ENCODE assay signal across 3 cellular contexts in the genomic region with DNA sequence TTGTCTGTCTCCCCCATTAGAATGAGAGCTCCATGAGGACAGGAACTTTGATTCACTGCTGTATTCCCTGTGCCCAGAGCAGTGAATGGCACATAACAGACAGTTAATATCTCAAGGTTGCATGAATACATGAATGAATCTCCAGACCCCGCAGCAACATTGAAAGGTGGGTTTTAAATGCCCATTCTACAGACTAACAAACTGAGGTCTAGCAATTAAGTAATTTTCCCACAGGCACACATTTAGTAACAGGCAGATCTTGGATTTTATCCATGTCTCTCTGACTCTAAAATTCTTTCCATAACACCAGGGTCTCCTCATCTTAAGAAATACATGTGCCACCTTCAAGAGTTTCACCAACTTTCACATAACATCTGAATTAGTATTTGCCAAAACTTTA.
TF ChIP-seq lines count a peak whose summit lies in the region.

No MANE protein-coding gene starts in this region.

TF ChIP-seq in HepG2, 621 proteins besides CTCF, POLR2A, EP300 and RAD21:
- TF ChIP-seq GLI4 (CRISPR knock-in tag; IDR thresholded peaks at IDR 0.05; ENCODE audit: borderline replicate concordance) = no peak
- TF ChIP-seq, protein P1, sequence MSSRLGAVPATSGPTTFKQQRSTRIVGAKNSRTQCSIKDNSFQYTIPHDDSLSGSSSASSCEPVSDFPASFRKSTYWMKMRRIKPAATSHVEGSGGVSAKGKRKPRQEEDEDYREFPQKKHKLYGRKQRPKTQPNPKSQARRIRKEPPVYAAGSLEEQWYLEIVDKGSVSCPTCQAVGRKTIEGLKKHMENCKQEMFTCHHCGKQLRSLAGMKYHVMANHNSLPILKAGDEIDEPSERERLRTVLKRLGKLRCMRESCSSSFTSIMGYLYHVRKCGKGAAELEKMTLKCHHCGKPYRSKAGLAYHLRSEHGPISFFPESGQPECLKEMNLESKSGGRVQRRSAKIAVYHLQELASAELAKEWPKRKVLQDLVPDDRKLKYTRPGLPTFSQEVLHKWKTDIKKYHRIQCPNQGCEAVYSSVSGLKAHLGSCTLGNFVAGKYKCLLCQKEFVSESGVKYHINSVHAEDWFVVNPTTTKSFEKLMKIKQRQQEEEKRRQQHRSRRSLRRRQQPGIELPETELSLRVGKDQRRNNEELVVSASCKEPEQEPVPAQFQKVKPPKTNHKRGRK (CRISPR knock-in tag; IDR thresholded peaks at IDR 0.05) = no peak
- TF ChIP-seq ZNF629 (CRISPR knock-in tag; conservative IDR thresholded peaks at IDR 0.05) = peak; percentile 72
- TF ChIP-seq EHMT2 (IDR thresholded peaks at IDR 0.05; ENCODE audit: borderline replicate concordance, low read depth, low read length) = no peak
TF ChIP-seq in HepG2: peak in this region for 1.

TF ChIP-seq in IMR-90, 13 proteins besides CTCF, POLR2A, EP300 and RAD21:
- no peak for TF ChIP-seq MAZ (IDR thresholded peaks at IDR 0.05; ENCODE audit: borderline replicate concordance, low read depth, low read length)
- TF ChIP-seq NFE2L2 (IDR thresholded peaks at IDR 0.05; ENCODE audit: low read depth, low read length) = no peak
- no peak for TF ChIP-seq CHD1 (IDR thresholded peaks at IDR 0.05; ENCODE audit: low read depth, low read length)
- no peak for TF ChIP-seq BHLHE40 (IDR thresholded peaks at IDR 0.05; ENCODE audit: low read depth, low read length)
- no peak for TF ChIP-seq SMC3 (IDR thresholded peaks at IDR 0.05; ENCODE audit: low read depth, low read length)
- no peak for TF ChIP-seq ELK1 (IDR thresholded peaks at IDR 0.05; ENCODE audit: borderline replicate concordance, low read depth, low read length)
- TF ChIP-seq RCOR1 (IDR thresholded peaks at IDR 0.05; ENCODE audit: insufficient replicate concordance, low read length) = no peak
TF ChIP-seq in IMR-90: peak in this region for 0.

TF ChIP-seq in K562, 482 proteins besides CTCF, POLR2A, EP300 and RAD21:
- TF ChIP-seq ZBTB8A (IDR thresholded peaks at IDR 0.05; ENCODE audit: partially characterized antibody) (no peak), RCOR1 (IDR thresholded peaks at IDR 0.05; ENCODE audit: borderline replicate concordance in 1 of 2, low read depth in 2 of 2, low read length in 2 of 2) (0 out of 4 replicates have a peak, but pooled peaks of 1 of the 2 experiments have one; percentile 52), SMARCA5 (IDR thresholded peaks at IDR 0.05) (peak; percentile 80), ZKSCAN3 (CRISPR knock-in tag; IDR thresholded peaks at IDR 0.05) (no peak), NONO (IDR thresholded peaks at IDR 0.05; ENCODE audit: low read depth in 2 of 2, low read length in 1 of 2) (no peak), ZNF316 (IDR thresholded peaks at IDR 0.05) (0 out of 2 replicates have a peak, but pooled peaks have one; percentile 19), RBM25 (IDR thresholded peaks at IDR 0.05; ENCODE audit: low read depth, low read length, severe bottlenecking) (peak; percentile 99), ADNP (tag; IDR thresholded peaks at IDR 0.05) (peak; percentile 84), CCNT2 (IDR thresholded peaks at IDR 0.05; ENCODE audit: borderline replicate concordance, extremely low read depth, insufficient read length, low read depth, low read length) (no peak), HDAC2 (IDR thresholded peaks at IDR 0.05) (peak; percentile 76; the same call in 1 of the 2 replicates), MTA1 (IDR thresholded peaks at IDR 0.05; ENCODE audit: borderline replicate concordance) (no peak), ZNF592 (IDR thresholded peaks at IDR 0.05) (no peak), TEAD2 (tag; IDR thresholded peaks at IDR 0.05) (no peak), KDM1A (IDR thresholded peaks at IDR 0.05) (peak; percentile 77 to 86), ARID4B (CRISPR knock-in tag; IDR thresholded peaks at IDR 0.05) (no peak), BCOR (IDR thresholded peaks at IDR 0.05) (peak; percentile 96), PRPF4 (IDR thresholded peaks at IDR 0.05; ENCODE audit: insufficient read depth, low read depth, low read length, poor library complexity, severe bottlenecking) (no peak)
- TF ChIP-seq, protein P2, sequence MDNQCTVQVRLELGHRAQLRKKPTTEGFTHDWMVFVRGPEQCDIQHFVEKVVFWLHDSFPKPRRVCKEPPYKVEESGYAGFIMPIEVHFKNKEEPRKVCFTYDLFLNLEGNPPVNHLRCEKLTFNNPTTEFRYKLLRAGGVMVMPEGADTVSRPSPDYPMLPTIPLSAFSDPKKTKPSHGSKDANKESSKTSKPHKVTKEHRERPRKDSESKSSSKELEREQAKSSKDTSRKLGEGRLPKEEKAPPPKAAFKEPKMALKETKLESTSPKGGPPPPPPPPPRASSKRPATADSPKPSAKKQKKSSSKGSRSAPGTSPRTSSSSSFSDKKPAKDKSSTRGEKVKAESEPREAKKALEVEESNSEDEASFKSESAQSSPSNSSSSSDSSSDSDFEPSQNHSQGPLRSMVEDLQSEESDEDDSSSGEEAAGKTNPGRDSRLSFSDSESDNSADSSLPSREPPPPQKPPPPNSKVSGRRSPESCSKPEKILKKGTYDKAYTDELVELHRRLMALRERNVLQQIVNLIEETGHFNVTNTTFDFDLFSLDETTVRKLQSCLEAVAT (IDR thresholded peaks at IDR 0.05) = no peak
